ENCODE assay signal across 2 cellular contexts in the genomic region with DNA sequence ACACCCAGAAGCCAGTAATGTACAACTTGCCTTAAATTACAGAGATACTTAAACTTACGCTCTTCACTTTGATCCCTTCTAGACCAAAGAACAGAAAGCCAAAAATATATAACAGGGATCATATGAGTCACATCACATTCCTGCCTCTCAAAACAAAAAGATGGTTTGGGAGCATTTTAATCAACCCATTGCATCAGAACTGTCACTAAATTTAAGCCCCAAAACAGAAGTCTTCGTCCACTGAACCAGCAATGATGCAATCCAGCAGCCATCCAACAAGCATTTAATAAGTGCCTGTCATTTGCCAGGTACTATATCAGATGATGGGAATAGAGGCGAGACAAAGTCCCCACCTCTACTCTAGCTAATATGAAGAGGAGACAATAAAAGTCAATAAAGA.
TF ChIP-seq lines count a peak whose summit lies in the region.

No MANE protein-coding gene starts in this region.

TF ChIP-seq in IMR-90, 13 proteins besides CTCF, POLR2A, EP300 and RAD21:
- TF ChIP-seq FOS (IDR thresholded peaks at IDR 0.05; ENCODE audit: low read depth, low read length) (0 out of 2 replicates have a peak, but pooled peaks have one; percentile 8), MAZ (IDR thresholded peaks at IDR 0.05; ENCODE audit: borderline replicate concordance, low read depth, low read length) (no peak), BHLHE40 (IDR thresholded peaks at IDR 0.05; ENCODE audit: low read depth, low read length) (no peak), CEBPB (IDR thresholded peaks at IDR 0.05; ENCODE audit: low read depth, low read length) (peak; percentile 90)
- TF ChIP-seq, protein P1, sequence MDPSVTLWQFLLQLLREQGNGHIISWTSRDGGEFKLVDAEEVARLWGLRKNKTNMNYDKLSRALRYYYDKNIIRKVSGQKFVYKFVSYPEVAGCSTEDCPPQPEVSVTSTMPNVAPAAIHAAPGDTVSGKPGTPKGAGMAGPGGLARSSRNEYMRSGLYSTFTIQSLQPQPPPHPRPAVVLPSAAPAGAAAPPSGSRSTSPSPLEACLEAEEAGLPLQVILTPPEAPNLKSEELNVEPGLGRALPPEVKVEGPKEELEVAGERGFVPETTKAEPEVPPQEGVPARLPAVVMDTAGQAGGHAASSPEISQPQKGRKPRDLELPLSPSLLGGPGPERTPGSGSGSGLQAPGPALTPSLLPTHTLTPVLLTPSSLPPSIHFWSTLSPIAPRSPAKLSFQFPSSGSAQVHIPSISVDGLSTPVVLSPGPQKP (IDR thresholded peaks at IDR 0.05; ENCODE audit: borderline replicate concordance, low read depth, low read length) = no peak

TF ChIP-seq in K562, 482 proteins besides CTCF, POLR2A, EP300 and RAD21:
- TF ChIP-seq MAFF (IDR thresholded peaks at IDR 0.05; ENCODE audit: low read length) = no peak
- TF ChIP-seq GABPA (tag; conservative IDR thresholded peaks at IDR 0.05; ENCODE audit: low read depth) = 0 out of 2 replicates have a peak, but pooled peaks have one; percentile 29
- TF ChIP-seq, protein P2, sequence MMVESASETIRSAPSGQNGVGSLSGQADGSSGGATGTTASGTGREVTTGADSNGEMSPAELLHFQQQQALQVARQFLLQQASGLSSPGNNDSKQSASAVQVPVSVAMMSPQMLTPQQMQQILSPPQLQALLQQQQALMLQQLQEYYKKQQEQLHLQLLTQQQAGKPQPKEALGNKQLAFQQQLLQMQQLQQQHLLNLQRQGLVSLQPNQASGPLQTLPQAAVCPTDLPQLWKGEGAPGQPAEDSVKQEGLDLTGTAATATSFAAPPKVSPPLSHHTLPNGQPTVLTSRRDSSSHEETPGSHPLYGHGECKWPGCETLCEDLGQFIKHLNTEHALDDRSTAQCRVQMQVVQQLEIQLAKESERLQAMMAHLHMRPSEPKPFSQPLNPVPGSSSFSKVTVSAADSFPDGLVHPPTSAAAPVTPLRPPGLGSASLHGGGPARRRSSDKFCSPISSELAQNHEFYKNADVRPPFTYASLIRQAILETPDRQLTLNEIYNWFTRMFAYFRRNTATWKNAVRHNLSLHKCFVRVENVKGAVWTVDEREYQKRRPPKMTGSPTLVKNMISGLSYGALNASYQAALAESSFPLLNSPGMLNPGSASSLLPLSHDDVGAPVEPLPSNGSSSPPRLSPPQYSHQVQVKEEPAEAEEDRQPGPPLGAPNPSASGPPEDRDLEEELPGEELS (CRISPR knock-in tag; IDR thresholded peaks at IDR 0.05; ENCODE audit: borderline replicate concordance) = no peak
- TF ChIP-seq, protein P3, sequence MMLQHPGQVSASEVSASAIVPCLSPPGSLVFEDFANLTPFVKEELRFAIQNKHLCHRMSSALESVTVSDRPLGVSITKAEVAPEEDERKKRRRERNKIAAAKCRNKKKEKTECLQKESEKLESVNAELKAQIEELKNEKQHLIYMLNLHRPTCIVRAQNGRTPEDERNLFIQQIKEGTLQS (IDR thresholded peaks at IDR 0.05) = peak; percentile 92
- TF ChIP-seq, protein P3 (CRISPR knock-in tag; conservative IDR thresholded peaks at IDR 0.05) = no peak
- TF ChIP-seq, protein P4, sequence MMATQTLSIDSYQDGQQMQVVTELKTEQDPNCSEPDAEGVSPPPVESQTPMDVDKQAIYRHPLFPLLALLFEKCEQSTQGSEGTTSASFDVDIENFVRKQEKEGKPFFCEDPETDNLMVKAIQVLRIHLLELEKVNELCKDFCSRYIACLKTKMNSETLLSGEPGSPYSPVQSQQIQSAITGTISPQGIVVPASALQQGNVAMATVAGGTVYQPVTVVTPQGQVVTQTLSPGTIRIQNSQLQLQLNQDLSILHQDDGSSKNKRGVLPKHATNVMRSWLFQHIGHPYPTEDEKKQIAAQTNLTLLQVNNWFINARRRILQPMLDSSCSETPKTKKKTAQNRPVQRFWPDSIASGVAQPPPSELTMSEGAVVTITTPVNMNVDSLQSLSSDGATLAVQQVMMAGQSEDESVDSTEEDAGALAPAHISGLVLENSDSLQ (IDR thresholded peaks at IDR 0.05) = peak; percentile 66; the same call in 1 of the 2 replicates
- TF ChIP-seq JUN (IDR thresholded peaks at IDR 0.05; ENCODE audit: borderline replicate concordance, low read depth, low read length) = peak; percentile 26; the same call in 1 of the 2 replicates
- TF ChIP-seq JUN (CRISPR knock-in tag; IDR thresholded peaks at IDR 0.05; ENCODE audit: borderline replicate concordance) = no peak
- TF ChIP-seq SOX6 (IDR thresholded peaks at IDR 0.05) = peak; percentile 35; the same call in 1 of the 2 replicates
- TF ChIP-seq FOSL1 (tag; conservative IDR thresholded peaks at IDR 0.05) = peak; percentile 30
- TF ChIP-seq SMAD4 (CRISPR knock-in tag; conservative IDR thresholded peaks at IDR 0.05) = peak; percentile 58
- peak; percentile 76 for TF ChIP-seq MEIS2 (IDR thresholded peaks at IDR 0.05; ENCODE audit: partially characterized antibody)
- peak; percentile 76; the same call in 1 of the 2 replicates for TF ChIP-seq ATF7 (IDR thresholded peaks at IDR 0.05)
- TF ChIP-seq, protein P5, sequence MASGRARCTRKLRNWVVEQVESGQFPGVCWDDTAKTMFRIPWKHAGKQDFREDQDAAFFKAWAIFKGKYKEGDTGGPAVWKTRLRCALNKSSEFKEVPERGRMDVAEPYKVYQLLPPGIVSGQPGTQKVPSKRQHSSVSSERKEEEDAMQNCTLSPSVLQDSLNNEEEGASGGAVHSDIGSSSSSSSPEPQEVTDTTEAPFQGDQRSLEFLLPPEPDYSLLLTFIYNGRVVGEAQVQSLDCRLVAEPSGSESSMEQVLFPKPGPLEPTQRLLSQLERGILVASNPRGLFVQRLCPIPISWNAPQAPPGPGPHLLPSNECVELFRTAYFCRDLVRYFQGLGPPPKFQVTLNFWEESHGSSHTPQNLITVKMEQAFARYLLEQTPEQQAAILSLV (tag; IDR thresholded peaks at IDR 0.05) = peak; percentile 71
- peak; percentile 68 for TF ChIP-seq CEBPB (tag; IDR thresholded peaks at IDR 0.05)
- 0 out of 2 replicates have a peak, but pooled peaks have one; percentile 17 for TF ChIP-seq ZEB2 (IDR thresholded peaks at IDR 0.05)
- 0 out of 2 replicates have a peak, but pooled peaks have one; percentile 29 for TF ChIP-seq BCL6 (CRISPR knock-in tag; IDR thresholded peaks at IDR 0.05)
- TF ChIP-seq ZNF589 (CRISPR knock-in tag; IDR thresholded peaks at IDR 0.05; ENCODE audit: low read depth) = peak; percentile 86
- no peak for TF ChIP-seq MAFK (IDR thresholded peaks at IDR 0.05; ENCODE audit: low read length)
- peak; percentile 57 for TF ChIP-seq BACH1 (tag; IDR thresholded peaks at IDR 0.05)
- TF ChIP-seq, protein P6, sequence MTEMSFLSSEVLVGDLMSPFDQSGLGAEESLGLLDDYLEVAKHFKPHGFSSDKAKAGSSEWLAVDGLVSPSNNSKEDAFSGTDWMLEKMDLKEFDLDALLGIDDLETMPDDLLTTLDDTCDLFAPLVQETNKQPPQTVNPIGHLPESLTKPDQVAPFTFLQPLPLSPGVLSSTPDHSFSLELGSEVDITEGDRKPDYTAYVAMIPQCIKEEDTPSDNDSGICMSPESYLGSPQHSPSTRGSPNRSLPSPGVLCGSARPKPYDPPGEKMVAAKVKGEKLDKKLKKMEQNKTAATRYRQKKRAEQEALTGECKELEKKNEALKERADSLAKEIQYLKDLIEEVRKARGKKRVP (CRISPR knock-in tag; IDR thresholded peaks at IDR 0.05) = peak; percentile 78
- TF ChIP-seq, protein P7, sequence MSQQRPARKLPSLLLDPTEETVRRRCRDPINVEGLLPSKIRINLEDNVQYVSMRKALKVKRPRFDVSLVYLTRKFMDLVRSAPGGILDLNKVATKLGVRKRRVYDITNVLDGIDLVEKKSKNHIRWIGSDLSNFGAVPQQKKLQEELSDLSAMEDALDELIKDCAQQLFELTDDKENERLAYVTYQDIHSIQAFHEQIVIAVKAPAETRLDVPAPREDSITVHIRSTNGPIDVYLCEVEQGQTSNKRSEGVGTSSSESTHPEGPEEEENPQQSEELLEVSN (IDR thresholded peaks at IDR 0.05; ENCODE audit: borderline replicate concordance in 1 of 2, extremely low read depth in 1 of 2, insufficient read depth in 1 of 2, insufficient read length in 1 of 2, low read depth in 1 of 2, low read length in 1 of 2, poor library complexity in 1 of 2, severe bottlenecking in 1 of 2) = no peak
- no peak for TF ChIP-seq ZNF133 (CRISPR knock-in tag; IDR thresholded peaks at IDR 0.05)
- TF ChIP-seq CXXC5 (CRISPR knock-in tag; IDR thresholded peaks at IDR 0.05) = peak; percentile 48
- TF ChIP-seq CTBP1 (IDR thresholded peaks at IDR 0.05; ENCODE audit: borderline replicate concordance) = peak; percentile 47; the same call in 1 of the 2 replicates
- peak; percentile 85 for TF ChIP-seq CEBPG (CRISPR knock-in tag; IDR thresholded peaks at IDR 0.05)
- peak; percentile 89 to 99 for TF ChIP-seq CEBPG (tag; conservative IDR thresholded peaks at IDR 0.05 in 1 of 2, IDR thresholded peaks at IDR 0.05 in 1 of 2)
